In genomic region chr5:10524376-10525123, GRCh38 we compare ENCODE assay signal across 9 cellular contexts. TPM values are rescaled to one million over a fixed set of nuclear protein-coding genes. Genes with fewer than 3 reads are reported as not detected.
DNase-seq lines count a peak whose midpoint lies in the region; ATAC-seq and TF ChIP-seq lines count a peak whose summit lies in the region.
"Had no signal": no experiment of that assay in that cellular context is flagged by ENCODE, and none has a peak within 500 bp of the region (broad histone marks: within the 10 kb centered on the region; RNA-seq: fewer than 3 reads in every experiment).

No MANE protein-coding gene starts in this region.

- H4K91ac ChIP-seq in neuronal stem cell (ENCODE audit: low read depth, low read length, poor library complexity): no peak overlapping the region

- H3K4me1 ChIP-seq in BE2C: peaks cover 11% of the 10 kb centered on the region
- peaks cover 4 to 5% of the 10 kb centered on the region in 2 donors for H3K4me1 ChIP-seq in neuronal stem cell (ENCODE audit: control insufficient read depth in 2 of 2, insufficient read depth in 1 of 2, low read depth in 1 of 2, low read length in 2 of 2)
- H3K4me1 ChIP-seq in esophagus muscularis mucosa: no peaks in the 10 kb centered on the region

- H2BK5ac ChIP-seq in neuronal stem cell (ENCODE audit: low read length): no peak overlapping the region

- no peaks in the 10 kb centered on the region for H3K9me3 ChIP-seq in BE2C
- peaks cover 0 to 10% of the 10 kb centered on the region in 2 donors for H3K9me3 ChIP-seq in neuronal stem cell (replicated peaks in 1 of 2; ENCODE audit: control insufficient read depth in 2 of 2, insufficient read depth in 1 of 2, low read depth in 1 of 2, low read length in 2 of 2)
- H3K9me3 ChIP-seq in esophagus muscularis mucosa: no peaks in the 10 kb centered on the region
- H3K9me3 ChIP-seq in CD4-positive, alpha-beta T cell (ENCODE audit: control insufficient read depth, low read length): no peaks in the 10 kb centered on the region

- H3K4me3 ChIP-seq in BE2C (ENCODE audit: low read depth, low read length) (no peak overlapping the region), cardiac fibroblast (replicated peaks in 1 of 2; ENCODE audit: low read depth in 2 of 2, low read length in 2 of 2) (no peak overlapping the region), neuronal stem cell (ENCODE audit: low read length in 2 of 2) (no peak overlapping the region), esophagus muscularis mucosa (no peak overlapping the region)

- CTCF ChIA-PET in activated CD4-positive, alpha-beta T cell treated with anti-CD3 and anti-CD28 coated beads for 36 hours (lab: Charles Lee): no interaction called here
- CTCF ChIA-PET in CD4-positive, alpha-beta T cell (lab: Charles Lee): no interaction called here

- H3K14ac ChIP-seq in neuronal stem cell (ENCODE audit: low read length): no peak overlapping the region

- H3K4ac ChIP-seq in neuronal stem cell (ENCODE audit: low read length): no peak overlapping the region

- H3K27me3 ChIP-seq in BE2C (no peaks in the 10 kb centered on the region), neuronal stem cell (ENCODE audit: control insufficient read depth in 3 of 3, insufficient read depth in 3 of 3, low read depth in 1 of 3, low read length in 3 of 3) (no peaks in the 10 kb centered on the region), esophagus muscularis mucosa (no peaks in the 10 kb centered on the region)
- no peaks in the 10 kb centered on the region for H3K27me3 ChIP-seq in CD4-positive, alpha-beta T cell (ENCODE audit: control insufficient read depth, insufficient read depth, low read length)

- H2AK5ac ChIP-seq in neuronal stem cell (ENCODE audit: low read depth, low read length): no peak overlapping the region

- H3K4me1 Mint-ChIP-seq in activated CD4-positive, alpha-beta T cell treated with anti-CD3 and anti-CD28 coated beads for 36 hours: no peaks in the 10 kb centered on the region
- H3K4me1 Mint-ChIP-seq in CD4-positive, alpha-beta T cell (ENCODE audit: low read depth): no peaks in the 10 kb centered on the region

- no peaks in the 10 kb centered on the region for H3K36me3 Mint-ChIP-seq in activated CD4-positive, alpha-beta T cell treated with anti-CD3 and anti-CD28 coated beads for 36 hours (ENCODE audit: low read depth)
- H3K36me3 Mint-ChIP-seq in CD4-positive, alpha-beta T cell (ENCODE audit: low read depth): no peaks in the 10 kb centered on the region

- peak overlapping the region; percentile 25 for H2BK12ac ChIP-seq in neuronal stem cell (ENCODE audit: low read length)

- no peak overlapping the region for H3K23ac ChIP-seq in neuronal stem cell (ENCODE audit: low read depth, low read length, poor library complexity)

- H3K9ac ChIP-seq in neuronal stem cell (ENCODE audit: low read depth, low read length, poor library complexity): no peak overlapping the region

- H2BK120ac ChIP-seq in neuronal stem cell (ENCODE audit: low read depth, low read length): no peak overlapping the region

- WGBS in neuronal stem cell (ENCODE audit: extremely low coverage in 2 of 2, insufficient read length in 2 of 2, insufficient replicate concordance in 1 of 2), 2 donors: no CpG with 5 or more reads among the region's 19 CpGs
- 85% methylated on average over 14 of the region's 19 CpGs for WGBS in esophagus muscularis mucosa

- TF ChIP-seq EP300 in esophagus muscularis mucosa (IDR thresholded peaks at IDR 0.05): no peak

- TF ChIP-seq CTCF in BE2C (IDR thresholded peaks at IDR 0.05; ENCODE audit: low read depth, low read length) (no peak), cardiac fibroblast (IDR thresholded peaks at IDR 0.05; ENCODE audit: low read depth, low read length) (no peak), esophagus muscularis mucosa (IDR thresholded peaks at IDR 0.05) (no peak)
- TF ChIP-seq CTCF in CD4-positive, alpha-beta T cell (IDR thresholded peaks at IDR 0.05): no peak

- POLR2A ChIA-PET in activated CD4-positive, alpha-beta T cell treated with anti-CD3 and anti-CD28 coated beads for 36 hours (lab: Charles Lee): no interaction called here
- POLR2A ChIA-PET in CD4-positive, alpha-beta T cell (lab: Charles Lee): no interaction called here

- ATAC-seq in HG02884 (IDR thresholded peaks at IDR 0.05; ENCODE audit: unreplicated experiment): no peak
- no peak for ATAC-seq in activated CD4-positive, alpha-beta T cell treated with anti-CD3 and anti-CD28 coated beads for 36 hours
- no peak for ATAC-seq in CD4-positive, alpha-beta T cell (ENCODE audit: poor library complexity)

- intact Hi-C loops in esophagus muscularis mucosa (cut with DNase I): no loop called here
- intact Hi-C loops in activated CD4-positive, alpha-beta T cell treated with anti-CD3 and anti-CD28 coated beads for 36 hours (cut with DNase I, micrococcal nuclease): no loop called here
- intact Hi-C loops in CD4-positive, alpha-beta T cell (cut with DNase I, micrococcal nuclease): no loop called here

- H3K4me3 Mint-ChIP-seq in activated CD4-positive, alpha-beta T cell treated with anti-CD3 and anti-CD28 coated beads for 36 hours: no peak overlapping the region
- no peak overlapping the region for H3K4me3 Mint-ChIP-seq in CD4-positive, alpha-beta T cell

- H3K36me3 ChIP-seq in BE2C (no peaks in the 10 kb centered on the region), neuronal stem cell (replicated peaks in 1 of 2; ENCODE audit: control insufficient read depth in 2 of 2, insufficient read depth in 2 of 2, low read length in 2 of 2) (no peaks in the 10 kb centered on the region), esophagus muscularis mucosa (no peaks in the 10 kb centered on the region)

- peaks cover 5% of the 10 kb centered on the region for H3K9me3 Mint-ChIP-seq in activated CD4-positive, alpha-beta T cell treated with anti-CD3 and anti-CD28 coated beads for 36 hours (ENCODE audit: low read depth)
- no peaks in the 10 kb centered on the region for H3K9me3 Mint-ChIP-seq in CD4-positive, alpha-beta T cell

- DNase-seq in BE2C (peak; percentile 41), NCI-H446 (lab: John Stamatoyannopoulos, UW) (peak; percentile 99 to 100), cardiac fibroblast (ENCODE audit: low read depth in 2 of 2) (peak; percentile 60 to 95), neuronal stem cell (ENCODE audit: low spot score) (no peak), esophagus muscularis mucosa (ENCODE audit: extremely low spot score) (no peak)
- no peak for DNase-seq in activated CD4-positive, alpha-beta T cell treated with anti-CD3 and anti-CD28 coated beads for 36 hours
- DNase-seq in CD4-positive, alpha-beta T cell: no peak
- DNase-seq: NCI-H1417 had no signal

- TF ChIP-seq POLR2A in esophagus muscularis mucosa (IDR thresholded peaks at IDR 0.05; ENCODE audit: low read depth): no peak

- no peak overlapping the region for H3K27ac Mint-ChIP-seq in activated CD4-positive, alpha-beta T cell treated with anti-CD3 and anti-CD28 coated beads for 36 hours
- no peak overlapping the region for H3K27ac Mint-ChIP-seq in CD4-positive, alpha-beta T cell

- H3K18ac ChIP-seq in neuronal stem cell (ENCODE audit: low read length): peak overlapping the region; percentile 85

- peak overlapping the region; percentile 70 for H4K8ac ChIP-seq in neuronal stem cell (ENCODE audit: low read depth, low read length)

- no peak overlapping the region for H3K4me2 ChIP-seq in neuronal stem cell (ENCODE audit: insufficient read depth, low read length, poor library complexity, severe bottlenecking)

- peak overlapping the region; percentile 18 for H2AFZ ChIP-seq in neuronal stem cell (ENCODE audit: low read length)

- no peak overlapping the region for H3K27ac ChIP-seq in neuronal stem cell (replicated peaks; ENCODE audit: low read length)
- H3K27ac ChIP-seq in esophagus muscularis mucosa (replicated peaks in 1 of 4): no peak overlapping the region
- no peak overlapping the region for H3K27ac ChIP-seq in CD4-positive, alpha-beta T cell (ENCODE audit: low read depth, low read length)

- H3K27me3 Mint-ChIP-seq in activated CD4-positive, alpha-beta T cell treated with anti-CD3 and anti-CD28 coated beads for 36 hours: no peaks in the 10 kb centered on the region
- peaks cover 3% of the 10 kb centered on the region for H3K27me3 Mint-ChIP-seq in CD4-positive, alpha-beta T cell

- H2BK15ac ChIP-seq in neuronal stem cell (ENCODE audit: low read length): no peak overlapping the region

- no peaks in the 10 kb centered on the region for H3K79me1 ChIP-seq in neuronal stem cell (ENCODE audit: low read depth, low read length)

RNA-seq across cellular contexts. Expression of gene ANKRD33B, which starts 39.3 kb away (rescaled TPM):
- 1.9 TPM for polyA plus RNA-seq in BE2C (2012; ENCODE audit: insufficient read depth, insufficient read length, low read depth)
- 4.1 TPM for polyA plus RNA-seq in neuronal stem cell (2013, experiment 1 of 2)
- 4.5 TPM for polyA plus RNA-seq in neuronal stem cell (2013, experiment 2 of 2)
- total RNA-seq in esophagus muscularis mucosa: 1 to 10 TPM; 4.6 to 8.2 (median 6.7) TPM
- 1 to 10 TPM; 4.6 to 4.9 TPM for total RNA-seq in activated CD4-positive, alpha-beta T cell treated with anti-CD3 and anti-CD28 coated beads for 36 hours
- 1 to 10 TPM in 1 of 2 experiments, under 1 TPM in 1; 0.99 to 1.3 TPM for total RNA-seq in CD4-positive, alpha-beta T cell

Comparison
In these comparisons a context has a peak if more than half of its experiments do, and no peak if none do; other contexts are left out.
1. DNase-seq: peak in BE2C (single experiment), NCI-H446 (2 of 2) and cardiac fibroblast (2 of 2); none in neuronal stem cell (single experiment), esophagus muscularis mucosa (single experiment), activated CD4-positive, alpha-beta T cell treated with anti-CD3 and anti-CD28 coated beads for 36 hours (single experiment) and CD4-positive, alpha-beta T cell (0 of 10).